Comparison of ENCODE assay signal across 8 cellular contexts in genomic region chr15:74598126-74598842, GRCh38.
A peak's percentile ranks its signal among the peaks of the same experiment; 100 is the strongest.
DNase-seq lines count a peak whose midpoint lies in the region; ATAC-seq lines count a peak whose summit lies in the region.

No MANE protein-coding gene starts in this region.

- ATAC-seq in GM18502 (IDR thresholded peaks at IDR 0.05; ENCODE audit: poor library complexity, unreplicated experiment) (peak; percentile 86), HG02884 (IDR thresholded peaks at IDR 0.05; ENCODE audit: unreplicated experiment) (peak; percentile 76)

- DNase-seq in NCI-H2029 treated with DMSO at 0.1 percent for 48 hours (lab: John Stamatoyannopoulos, UW): peak; percentile 22
- peak; percentile 91 for DNase-seq in activated CD4-positive, CD25-positive, alpha-beta regulatory T cell treated with anti-CD3 and anti-CD28 coated beads, Interleukin-2, amount 50 U/mL, for 72 hours
- peak; percentile 94 for DNase-seq in cerebellar cortex (ENCODE audit: low spot score)
- DNase-seq in islet precursor cell: peak; percentile 79
- DNase-seq in stimulated activated CD4-positive, alpha-beta T cell treated with anti-CD3 and anti-CD28 coated beads, Interleukin-15, amount 100 ng/mL, for 1 hour (ENCODE audit: low read depth in 1 of 2, low spot score in 1 of 2): peak; percentile 75 to 82
- no peak for DNase-seq in NCI-H446 (lab: John Stamatoyannopoulos, UW)

Comparison
In these comparisons a context has a peak if more than half of its experiments do, and no peak if none do; other contexts are left out.
1. DNase-seq: peak in NCI-H2029 treated with DMSO at 0.1 percent for 48 hours (single experiment), activated CD4-positive, CD25-positive, alpha-beta regulatory T cell treated with anti-CD3 and anti-CD28 coated beads, Interleukin-2, amount 50 U/mL, for 72 hours (single experiment), cerebellar cortex (single experiment), islet precursor cell (single experiment) and stimulated activated CD4-positive, alpha-beta T cell treated with anti-CD3 and anti-CD28 coated beads, Interleukin-15, amount 100 ng/mL, for 1 hour (2 of 2); none in NCI-H446 (0 of 2).